ENCODE assay signal across 8 cellular contexts in genomic region chr12:32918890-32919791, GRCh38.
DNase-seq lines count a peak whose midpoint lies in the region; ATAC-seq lines count a peak whose summit lies in the region.

No MANE protein-coding gene starts in this region.

- DNase-seq in DMS153 (lab: John Stamatoyannopoulos, UW), result peak; percentile 10
- peak; percentile 71 for DNase-seq in NCI-H82 treated with DMSO at 0.1 percent for 48 hours (lab: John Stamatoyannopoulos, UW; ENCODE audit: unreplicated experiment)
- DNase-seq in fibroblast of gingiva (ENCODE audit: low read depth), result peak; percentile 36
- peak; percentile 26 for DNase-seq in pons (ENCODE audit: low spot score)
- DNase-seq in epidermal melanocyte (ENCODE audit: insufficient read length, low spot score), result no peak
- no peak for DNase-seq in activated gamma-delta T cell treated with Interleukin-2 at 50 U/mL for 16 hours

- ATAC-seq in HG02852 (IDR thresholded peaks at IDR 0.05; ENCODE audit: unreplicated experiment), result peak; percentile 50
- ATAC-seq in GM19324 (IDR thresholded peaks at IDR 0.05; ENCODE audit: low FRiP score, unreplicated experiment), result no peak

Comparison
In these comparisons a context has a peak if more than half of its experiments do, and no peak if none do; other contexts are left out.
1. DNase-seq: peak in DMS153 (single experiment), NCI-H82 treated with DMSO at 0.1 percent for 48 hours (single experiment), fibroblast of gingiva (single experiment) and pons (single experiment); none in epidermal melanocyte (single experiment) and activated gamma-delta T cell treated with Interleukin-2 at 50 U/mL for 16 hours (single experiment).